1 cellular context compared by ENCODE assay signal in genomic region chr17:31807846-31808245, GRCh38.
TF ChIP-seq lines count a peak whose summit lies in the region.

No MANE protein-coding gene starts in this region.

TF ChIP-seq in IMR-90, 13 proteins besides CTCF, POLR2A, EP300 and RAD21 (continued from another document):
- TF ChIP-seq ELK1 (IDR thresholded peaks at IDR 0.05; ENCODE audit: borderline replicate concordance, low read depth, low read length) (no peak), RCOR1 (IDR thresholded peaks at IDR 0.05; ENCODE audit: insufficient replicate concordance, low read length) (no peak)
TF ChIP-seq in IMR-90: peak in this region for 0.
